8 cellular contexts compared by ENCODE assay signal in genomic region chr1:235083589-235084323, GRCh38. TPM values are rescaled to one million over a fixed set of nuclear protein-coding genes. Genes with fewer than 3 reads are reported as not detected.
DNase-seq lines count a peak whose midpoint lies in the region; ATAC-seq, FAIRE-seq and TF ChIP-seq lines count a peak whose summit lies in the region.

No MANE protein-coding gene starts in this region.

- H4K20me1 ChIP-seq in endothelial cell of umbilical vein (replicated peaks; ENCODE audit: control insufficient read depth, extremely low read depth, insufficient read depth, low read length), result no peaks in the 10 kb centered on the region

- H3K27me3 ChIP-seq in CD4-positive, CD25-positive, alpha-beta regulatory T cell (ENCODE audit: control insufficient read depth, insufficient read depth, low read length), result no peaks in the 10 kb centered on the region
- no peaks in the 10 kb centered on the region for H3K27me3 ChIP-seq in endothelial cell of umbilical vein (ENCODE audit: control insufficient read depth in 2 of 2, insufficient read depth in 2 of 2, low read length in 2 of 2)
- H3K27me3 ChIP-seq in mucosa of rectum (ENCODE audit: control insufficient read depth in 2 of 2, insufficient read depth in 2 of 2, low read length in 2 of 2), result no peaks in the 10 kb centered on the region

- no peak for FAIRE-seq in endothelial cell of umbilical vein (lab: Jason Lieb, UNC)

- no peaks in the 10 kb centered on the region for H3K9me1 ChIP-seq in endothelial cell of umbilical vein (replicated peaks; ENCODE audit: control insufficient read depth, extremely low read depth, insufficient read depth, low read length)

- peak; percentile 93 to 96 for TF ChIP-seq CTCF in endothelial cell of umbilical vein (IDR thresholded peaks at IDR 0.05; ENCODE audit: extremely low read depth in 1 of 2, insufficient read depth in 1 of 2, low read depth in 1 of 2, low read length in 2 of 2)

- H3K36me3 Mint-ChIP-seq in CD4-positive, CD25-positive, alpha-beta regulatory T cell, result no peaks in the 10 kb centered on the region
- H3K36me3 Mint-ChIP-seq in activated CD8-positive, alpha-beta memory T cell treated with anti-CD3 and anti-CD28 coated beads, Interleukin-2, amount 10 ng/mL, durations not matched to agents 7 days and 5 days, result no peaks in the 10 kb centered on the region

- H3K9me3 ChIP-seq in CD4-positive, CD25-positive, alpha-beta regulatory T cell (ENCODE audit: control insufficient read depth in 2 of 2, low read length in 2 of 2), result no peaks in the 10 kb centered on the region
- H3K9me3 ChIP-seq in endothelial cell of umbilical vein (replicated peaks; ENCODE audit: control insufficient read depth, insufficient read depth, low read length) (no peaks in the 10 kb centered on the region), mucosa of rectum (ENCODE audit: control insufficient read depth in 2 of 2, low read length in 2 of 2) (no peaks in the 10 kb centered on the region)

- H3K9me3 Mint-ChIP-seq in CD4-positive, CD25-positive, alpha-beta regulatory T cell, result no peaks in the 10 kb centered on the region
- no peaks in the 10 kb centered on the region for H3K9me3 Mint-ChIP-seq in activated CD8-positive, alpha-beta memory T cell treated with anti-CD3 and anti-CD28 coated beads, Interleukin-2, amount 10 ng/mL, durations not matched to agents 7 days and 5 days (ENCODE audit: low read depth)

- peak overlapping the region; percentile 60 to 85 (median 72) for H3K27ac Mint-ChIP-seq in CD4-positive, CD25-positive, alpha-beta regulatory T cell
- peak overlapping the region; percentile 77 for H3K27ac Mint-ChIP-seq in activated CD8-positive, alpha-beta memory T cell treated with anti-CD3 and anti-CD28 coated beads, Interleukin-2, amount 10 ng/mL, durations not matched to agents 7 days and 5 days

- dilution Hi-C loops in endothelial cell of umbilical vein (cut with MboI; ENCODE audit: extremely low pct_ligation_motif_present, low sequenced_read_pairs), result no loop called here

- peaks cover 0 to 12% (median 9%) of the 10 kb centered on the region in 4 donors for H3K4me1 Mint-ChIP-seq in CD4-positive, CD25-positive, alpha-beta regulatory T cell
- peaks cover 27% of the 10 kb centered on the region for H3K4me1 Mint-ChIP-seq in activated CD8-positive, alpha-beta memory T cell treated with anti-CD3 and anti-CD28 coated beads, Interleukin-2, amount 10 ng/mL, durations not matched to agents 7 days and 5 days

- DNase-seq in CD4-positive, CD25-positive, alpha-beta regulatory T cell, result peak; percentile 29 to 81 (median 62)
- DNase-seq in HUDEP-2 (lab: John Stamatoyannopoulos, UW; ENCODE audit: unreplicated experiment in 76 of 76) (peak in 62 of 76 experiments; percentile 8 to 73 (median 44)), NOMO-1 treated with DMSO at 0.1 percent for 48 hours (lab: John Stamatoyannopoulos, UW; ENCODE audit: unreplicated experiment) (peak; percentile 99), endothelial cell of umbilical vein (ENCODE audit: low read depth, low spot score) (peak; percentile 95)
- DNase-seq in activated CD8-positive, alpha-beta memory T cell treated with anti-CD3 and anti-CD28 coated beads, Interleukin-2, amount 10 ng/mL, durations not matched to agents 7 days and 5 days, result peak; percentile 84
- DNase-seq in stimulated activated CD8-positive, alpha-beta memory T cell treated with anti-CD3 and anti-CD28 coated beads, Interleukin-7, amount 100 ng/mL, for 24 hours (ENCODE audit: low read depth), result peak; percentile 35

- BruUV-seq in endothelial cell of umbilical vein (replicated peaks; lab: Mats Ljungman, UMichigan), result no TSS peak

- no peak overlapping the region for H3K27ac ChIP-seq in CD4-positive, CD25-positive, alpha-beta regulatory T cell (ENCODE audit: insufficient read depth, low read length, poor library complexity, severe bottlenecking)
- H3K27ac ChIP-seq in endothelial cell of umbilical vein (ENCODE audit: insufficient read depth, low read depth, low read length) (peak overlapping the region; percentile 90), mucosa of rectum (ENCODE audit: low read depth in 2 of 2, low read length in 2 of 2) (peak overlapping the region; percentile 91 to 94)

- ATAC-seq in CD4-positive, CD25-positive, alpha-beta regulatory T cell (ENCODE audit: low read depth in 2 of 2), result peak; percentile 86 to 90
- peak; percentile 62 for ATAC-seq in GM19467 (IDR thresholded peaks at IDR 0.05; ENCODE audit: unreplicated experiment)
- peak; percentile 92 for ATAC-seq in activated CD8-positive, alpha-beta memory T cell treated with anti-CD3 and anti-CD28 coated beads, Interleukin-2, amount 10 ng/mL, durations not matched to agents 7 days and 5 days

- H2AFZ ChIP-seq in endothelial cell of umbilical vein (ENCODE audit: low read depth, low read length), result peak overlapping the region; percentile 0

- POLR2A ChIA-PET in endothelial cell of umbilical vein (lab: Charles Lee), result interaction anchor here (0.8 to 2.0 kb wide), 5 partner anchors 40 to 585 kb away, joined by 3 to 7 read pairs (median 3); no protein-coding TSS in a partner anchor

- H3K4me3 Mint-ChIP-seq in CD4-positive, CD25-positive, alpha-beta regulatory T cell, result peak overlapping the region in 1 of 4 donors; percentile 82
- H3K4me3 Mint-ChIP-seq in activated CD8-positive, alpha-beta memory T cell treated with anti-CD3 and anti-CD28 coated beads, Interleukin-2, amount 10 ng/mL, durations not matched to agents 7 days and 5 days, result peak overlapping the region; percentile 43

- TF ChIP-seq POLR2A in endothelial cell of umbilical vein (IDR thresholded peaks at IDR 0.05; ENCODE audit: low read depth, low read length), result no peak

- peak overlapping the region; percentile 46 for H3K4me2 ChIP-seq in endothelial cell of umbilical vein (ENCODE audit: insufficient read depth, low read length)

- H3K9ac ChIP-seq in endothelial cell of umbilical vein (replicated peaks; ENCODE audit: extremely low read depth, insufficient read depth, low read length) (peak overlapping the region; percentile 75), mucosa of rectum (ENCODE audit: low read depth in 1 of 2, low read length in 2 of 2) (peak overlapping the region; percentile 68 to 80)

- H3K27me3 Mint-ChIP-seq in CD4-positive, CD25-positive, alpha-beta regulatory T cell, result no peaks in the 10 kb centered on the region
- H3K27me3 Mint-ChIP-seq in activated CD8-positive, alpha-beta memory T cell treated with anti-CD3 and anti-CD28 coated beads, Interleukin-2, amount 10 ng/mL, durations not matched to agents 7 days and 5 days, result no peaks in the 10 kb centered on the region

- CTCF ChIA-PET in activated CD8-positive, alpha-beta memory T cell treated with anti-CD3 and anti-CD28 coated beads, Interleukin-2, amount 10 ng/mL, durations not matched to agents 7 days and 5 days (lab: Charles Lee), result interaction anchor here (0.6 to 4.1 kb wide), 47 partner anchors 8 to 606 kb away, joined by 3 to 38 read pairs (median 4); partner anchors contain the start of gene IRF2BP2
- CTCF ChIA-PET in endothelial cell of umbilical vein (lab: Charles Lee), result interaction anchor here (0.5 to 4.5 kb wide), 78 partner anchors 10 to 761 kb away, joined by 3 to 116 read pairs (median 4); partner anchors contain the start of gene IRF2BP2

- no peak overlapping the region for H3K4me3 ChIP-seq in CD4-positive, CD25-positive, alpha-beta regulatory T cell (ENCODE audit: low read depth, low read length)
- H3K4me3 ChIP-seq in endothelial cell of umbilical vein (replicated peaks in 1 of 3; ENCODE audit: insufficient read depth in 1 of 3, low read depth in 1 of 3, low read length in 3 of 3) (no peak overlapping the region), mucosa of rectum (ENCODE audit: low read length in 2 of 2) (peak overlapping the region; percentile 13 to 50)

- peaks cover 11% of the 10 kb centered on the region for H3K4me1 ChIP-seq in CD4-positive, CD25-positive, alpha-beta regulatory T cell (ENCODE audit: control insufficient read depth, insufficient read depth, low read length, poor library complexity, severe bottlenecking)
- H3K4me1 ChIP-seq in endothelial cell of umbilical vein (ENCODE audit: control insufficient read depth, extremely low read depth, insufficient read depth, low read length) (peaks cover 14% of the 10 kb centered on the region), mucosa of rectum (ENCODE audit: control insufficient read depth in 2 of 2, insufficient read depth in 2 of 2, low read length in 2 of 2) (peaks cover 34 to 39% of the 10 kb centered on the region in 2 donors)

- H3K79me2 ChIP-seq in endothelial cell of umbilical vein (ENCODE audit: control insufficient read depth, insufficient read depth, low read length), result no peaks in the 10 kb centered on the region

- no peaks in the 10 kb centered on the region for H3K36me3 ChIP-seq in CD4-positive, CD25-positive, alpha-beta regulatory T cell (ENCODE audit: control insufficient read depth, insufficient read depth, low read length)
- H3K36me3 ChIP-seq in endothelial cell of umbilical vein (ENCODE audit: control insufficient read depth in 2 of 2, extremely low read depth in 1 of 2, insufficient read depth in 2 of 2, low read length in 2 of 2) (no peaks in the 10 kb centered on the region), mucosa of rectum (ENCODE audit: control insufficient read depth in 2 of 2, insufficient read depth in 2 of 2, low read length in 2 of 2) (no peaks in the 10 kb centered on the region)

- intact Hi-C loops in endothelial cell of umbilical vein (cut with micrococcal nuclease), result loop anchor here (1.0 to 5.0 kb wide), 18 partner anchors 75 to 761 kb away; no protein-coding TSS in a partner anchor

TF ChIP-seq in endothelial cell of umbilical vein, 7 proteins besides CTCF, POLR2A, EP300 and RAD21 (continues in another document):
- TF ChIP-seq POLR2AphosphoS5 (IDR thresholded peaks at IDR 0.05; ENCODE audit: insufficient read depth, low read depth, low read length), result no peak
- no peak for TF ChIP-seq MAX (IDR thresholded peaks at IDR 0.05; ENCODE audit: insufficient read depth, insufficient read length)
- no peak for TF ChIP-seq EZH2 (IDR thresholded peaks at IDR 0.05; ENCODE audit: borderline replicate concordance, low read depth, low read length, severe bottlenecking)

RNA-seq across cellular contexts. Expression of gene TOMM20, which starts 44.9 kb away (rescaled TPM):
- total RNA-seq in CD4-positive, CD25-positive, alpha-beta regulatory T cell, result 102 TPM
- polyA plus RNA-seq in CD4-positive, CD25-positive, alpha-beta regulatory T cell, result 10 to 100 TPM; 50.5 to 67.9 (median 55.2) TPM
- total RNA-seq in activated CD8-positive, alpha-beta memory T cell treated with anti-CD3 and anti-CD28 coated beads, Interleukin-2, amount 10 ng/mL, durations not matched to agents 7 days and 5 days, result 10 to 100 TPM; 71.1 to 76.7 TPM
- total RNA-seq in endothelial cell of umbilical vein, result 98.4 and 108 TPM in 2 replicates
- 31.8 and 42.5 TPM in 2 replicates for polyA plus RNA-seq in endothelial cell of umbilical vein
- 59.4 and 65.2 TPM in 2 replicates for polyA plus RNA-seq in endothelial cell of umbilical vein (2011; cell fraction: cytosol; rRNA removed)
- polyA plus RNA-seq in endothelial cell of umbilical vein (2011; cell fraction: nucleus; rRNA removed), result 27.6 and 30.6 TPM in 2 replicates
- 84.6 and 120 TPM in 2 replicates for polyA plus RNA-seq in endothelial cell of umbilical vein (2012)
- polyA minus RNA-seq in endothelial cell of umbilical vein, result 44.9 and 49.6 TPM in 2 replicates
- polyA minus RNA-seq in endothelial cell of umbilical vein (2011; cell fraction: cytosol; rRNA and poly(A)+ RNA removed), result 42.7 TPM
- 24.0 and 25.6 TPM in 2 replicates for polyA minus RNA-seq in endothelial cell of umbilical vein (2011; cell fraction: nucleus; rRNA and poly(A)+ RNA removed)

Comparison
In these comparisons a context has a peak if more than half of its experiments do, and no peak if none do; other contexts are left out.
1. DNase-seq: peak in every context shown above with its lines; median percentile 99 in NOMO-1 treated with DMSO at 0.1 percent for 48 hours; 95 in endothelial cell of umbilical vein; 84 in activated CD8-positive, alpha-beta memory T cell treated with anti-CD3 and anti-CD28 coated beads, Interleukin-2, amount 10 ng/mL, durations not matched to agents 7 days and 5 days; 62 in CD4-positive, CD25-positive, alpha-beta regulatory T cell; 44 in HUDEP-2; 35 in stimulated activated CD8-positive, alpha-beta memory T cell treated with anti-CD3 and anti-CD28 coated beads, Interleukin-7, amount 100 ng/mL, for 24 hours.
2. H3K4me3 ChIP-seq: peak in mucosa of rectum (2 of 2); none in CD4-positive, CD25-positive, alpha-beta regulatory T cell (single experiment) and endothelial cell of umbilical vein (0 of 3).
3. Peak in every context shown above with its lines, with median percentiles within 50 percentile points of each other: ATAC-seq.